ENCODE assay signal across 8 cellular contexts in genomic region chr3:13110678-13111116, GRCh38. TPM values are rescaled to one million over a fixed set of nuclear protein-coding genes. Genes with fewer than 3 reads are reported as not detected.
DNase-seq lines count a peak whose midpoint lies in the region; ATAC-seq, FAIRE-seq and TF ChIP-seq lines count a peak whose summit lies in the region.

No MANE protein-coding gene starts in this region.

- peak; percentile 6 for DNase-seq in left ventricle myocardium inferior
- DNase-seq in heart right ventricle = no peak
- DNase-seq in Peyer's patch = peak; percentile 46 to 89 (median 87)
- no peak for DNase-seq in NCI-H774 (lab: John Stamatoyannopoulos, UW)
- no peak for DNase-seq in NCI-H1436 treated with DMSO at 0.1 percent for 48 hours (lab: John Stamatoyannopoulos, UW)
- no peak for DNase-seq in GF-D8 (lab: John Stamatoyannopoulos, UW)

- H3K27me3 ChIP-seq in left ventricle myocardium inferior (ENCODE audit: low read depth) (peaks cover 9% of the 10 kb centered on the region), heart right ventricle (peaks cover 0 to 7% (median 0%) of the 10 kb centered on the region in 7 donors), Peyer's patch (no peaks in the 10 kb centered on the region)

- H3K4me1 ChIP-seq in left ventricle myocardium inferior = peaks cover 18% of the 10 kb centered on the region
- peaks cover 0 to 8% (median 0%) of the 10 kb centered on the region in 9 donors for H3K4me1 ChIP-seq in heart right ventricle
- peaks cover 0 to 21% (median 5%) of the 10 kb centered on the region in 4 donors for H3K4me1 ChIP-seq in Peyer's patch

- 47 to 56% methylated on average over 8 of the region's 8 CpGs for WGBS in heart right ventricle, 2 donors

- intact Hi-C loops in left ventricle myocardium inferior (cut with micrococcal nuclease) = no loop called here
- intact Hi-C loops in heart right ventricle (cut with DNase I) = no loop called here

- H3K9me3 ChIP-seq in left ventricle myocardium inferior (replicated peaks) = no peaks in the 10 kb centered on the region
- no peaks in the 10 kb centered on the region for H3K9me3 ChIP-seq in heart right ventricle
- no peaks in the 10 kb centered on the region for H3K9me3 ChIP-seq in Peyer's patch

- no peak for ATAC-seq in heart right ventricle
- peak; percentile 58 for ATAC-seq in HG02840 (IDR thresholded peaks at IDR 0.05; ENCODE audit: low FRiP score, unreplicated experiment)

- no peak overlapping the region for H3K4me3 ChIP-seq in left ventricle myocardium inferior
- no peak overlapping the region for H3K4me3 ChIP-seq in heart right ventricle
- no peak overlapping the region for H3K4me3 ChIP-seq in Peyer's patch

- TF ChIP-seq CTCF in left ventricle myocardium inferior (IDR thresholded peaks at IDR 0.05; ENCODE audit: borderline replicate concordance) (no peak), heart right ventricle (IDR thresholded peaks at IDR 0.05) (no peak), Peyer's patch (IDR thresholded peaks at IDR 0.05) (no peak)

- H3K27ac ChIP-seq in left ventricle myocardium inferior (replicated peaks) (no peak overlapping the region), heart right ventricle (no peak overlapping the region), Peyer's patch (peak overlapping the region in 3 of 4 donors; percentile 39 to 82 (median 78))

- no peak for TF ChIP-seq POLR2A in Peyer's patch (IDR thresholded peaks at IDR 0.05)

- peak; percentile 87 for FAIRE-seq in islet of Langerhans (lab: Jason Lieb, UNC)

- no peaks in the 10 kb centered on the region for H3K36me3 ChIP-seq in left ventricle myocardium inferior
- no peaks in the 10 kb centered on the region for H3K36me3 ChIP-seq in heart right ventricle
- no peaks in the 10 kb centered on the region for H3K36me3 ChIP-seq in Peyer's patch

RNA-seq across cellular contexts. Expression of gene IQSEC1, which starts 37.5 kb away (rescaled TPM):
- total RNA-seq in left ventricle myocardium inferior (78.6 TPM), heart right ventricle (10 to 100 TPM; 55.9 to 73.9 (median 60.7) TPM), Peyer's patch (10 to 100 TPM; 13.7 to 59.4 (median 35.5) TPM)
- 10 to 100 TPM; 13.1 to 29.7 TPM for polyA plus RNA-seq in heart right ventricle

Comparison
In these comparisons a context has a peak if more than half of its experiments do, and no peak if none do; other contexts are left out.
1. DNase-seq: peak in left ventricle myocardium inferior (single experiment) and Peyer's patch (3 of 3); none in heart right ventricle (0 of 2), NCI-H774 (single experiment), NCI-H1436 treated with DMSO at 0.1 percent for 48 hours (single experiment) and GF-D8 (single experiment).
2. H3K27ac ChIP-seq: peak in Peyer's patch (3 of 4); none in left ventricle myocardium inferior (single experiment) and heart right ventricle (0 of 10).